In the genomic region with DNA sequence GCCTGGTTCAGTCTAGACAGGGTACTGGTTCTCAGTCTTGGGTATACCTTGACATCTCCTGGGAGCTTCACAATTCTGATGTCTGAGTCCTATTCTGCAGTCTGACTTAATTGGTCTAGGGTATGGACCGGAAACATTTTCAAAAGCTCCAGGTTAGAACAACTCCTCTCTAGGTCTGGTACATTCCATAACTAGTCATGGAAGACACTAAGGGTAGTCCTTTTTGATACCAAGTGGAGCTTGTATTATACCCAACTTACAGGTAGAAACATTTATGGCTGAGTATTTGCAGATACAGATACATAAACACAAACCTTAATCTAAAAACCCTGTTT, we compare ENCODE assay signal across 1 cellular context.
TF ChIP-seq lines count a peak whose summit lies in the region.

No MANE protein-coding gene starts in this region.

TF ChIP-seq in HepG2, 621 proteins besides CTCF, POLR2A, EP300 and RAD21:
- peak; percentile 65 for TF ChIP-seq RBFOX2 (IDR thresholded peaks at IDR 0.05; ENCODE audit: low read depth, low read length)
- TF ChIP-seq ARNT (IDR thresholded peaks at IDR 0.05) = no peak
- TF ChIP-seq ELF1 (CRISPR knock-in tag; IDR thresholded peaks at IDR 0.05) = no peak
- TF ChIP-seq MEIS1 (CRISPR knock-in tag; IDR thresholded peaks at IDR 0.05; ENCODE audit: borderline replicate concordance) = no peak
- TF ChIP-seq POLR2AphosphoS5 (IDR thresholded peaks at IDR 0.05; ENCODE audit: low read depth, low read length) = 0 out of 2 replicates have a peak, but pooled peaks have one; percentile 19
- TF ChIP-seq PAF1 (CRISPR knock-in tag; IDR thresholded peaks at IDR 0.05) = 0 out of 2 replicates have a peak, but pooled peaks have one; percentile 7
- TF ChIP-seq ZNF557 (CRISPR knock-in tag; IDR thresholded peaks at IDR 0.05) = 0 out of 2 replicates have a peak, but pooled peaks have one; percentile 6
- TF ChIP-seq AGO2 (optimal IDR thresholded peaks at IDR 0.05; ENCODE audit: low read depth, low read length) = peak; percentile 77
